In the genomic region with DNA sequence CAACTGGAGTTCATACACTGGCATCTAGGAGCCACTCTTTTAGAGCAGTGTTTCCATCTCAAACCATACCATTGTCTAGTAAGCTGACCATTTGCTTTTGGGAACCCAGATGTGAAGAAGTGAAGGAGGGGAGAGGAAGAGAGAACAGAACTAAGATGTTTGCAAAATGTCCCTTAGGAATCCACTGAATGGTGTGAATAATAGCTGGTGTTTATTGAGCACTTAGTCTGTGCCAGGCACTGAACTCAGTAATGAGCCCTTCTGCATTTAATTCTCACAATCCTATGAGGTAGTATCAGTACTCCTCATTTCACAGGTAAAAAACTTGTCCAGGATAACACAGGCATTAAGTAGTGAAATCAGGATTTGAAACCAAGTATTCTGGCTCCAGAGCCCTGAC, we compare ENCODE assay signal across 16 cellular contexts. TPM values are rescaled to one million over a fixed set of nuclear protein-coding genes. Genes with fewer than 3 reads are reported as not detected.
DNase-seq lines count a peak whose midpoint lies in the region; ATAC-seq, FAIRE-seq and TF ChIP-seq lines count a peak whose summit lies in the region.
"Had no signal": no experiment of that assay in that cellular context is flagged by ENCODE, and none has a peak within 500 bp of the region (broad histone marks: within the 10 kb centered on the region; RNA-seq: fewer than 3 reads in every experiment).

No MANE protein-coding gene starts in this region.

- no peak overlapping the region for H2AFZ ChIP-seq in PC-9
- H2AFZ ChIP-seq: GM23248 had no signal

- BruUV-seq in PC-9 (replicated peaks; lab: Mats Ljungman, UMichigan): no TSS peak

- H3K27ac Mint-ChIP-seq in CD8-positive, alpha-beta T cell: peak overlapping the region; percentile 41
- H3K27ac Mint-ChIP-seq in stimulated activated effector memory CD8-positive, alpha-beta T cell treated with anti-CD3 and anti-CD28 coated beads, Interleukin-12 subunit alpha, Interleukin-12 subunit beta, amount 100 ng/mL, for 72 hours: peak overlapping the region; percentile 65
- H3K27ac Mint-ChIP-seq: CD4-positive, alpha-beta T cell had no signal

- H3K36me3 ChIP-seq in CD8-positive, alpha-beta T cell (ENCODE audit: insufficient read depth, low read length): peaks cover 6% of the 10 kb centered on the region
- H3K36me3 ChIP-seq in PC-9 (ENCODE audit: low read depth): no peaks in the 10 kb centered on the region

- TF ChIP-seq EP300 in A549 (IDR thresholded peaks at IDR 0.05): no peak

- no peak for TF ChIP-seq RAD21 in A549 (conservative IDR thresholded peaks at IDR 0.05 in 1 of 2, IDR thresholded peaks at IDR 0.05 in 1 of 2)

- TF ChIP-seq POLR2A in A549 (IDR thresholded peaks at IDR 0.05; ENCODE audit: low read length): no peak

- H3K9me3 Mint-ChIP-seq in CD8-positive, alpha-beta T cell: no peaks in the 10 kb centered on the region
- no peaks in the 10 kb centered on the region for H3K9me3 Mint-ChIP-seq in stimulated activated effector memory CD8-positive, alpha-beta T cell treated with anti-CD3 and anti-CD28 coated beads, Interleukin-12 subunit alpha, Interleukin-12 subunit beta, amount 100 ng/mL, for 72 hours
- H3K9me3 Mint-ChIP-seq: CD4-positive, alpha-beta T cell had no signal

- H3K4me3 Mint-ChIP-seq in CD8-positive, alpha-beta T cell: no peak overlapping the region
- H3K4me3 Mint-ChIP-seq in stimulated activated effector memory CD8-positive, alpha-beta T cell treated with anti-CD3 and anti-CD28 coated beads, Interleukin-12 subunit alpha, Interleukin-12 subunit beta, amount 100 ng/mL, for 72 hours: no peak overlapping the region
- H3K4me3 Mint-ChIP-seq: CD4-positive, alpha-beta T cell had no signal

- FAIRE-seq in A549 (lab: Jason Lieb, UNC): no peak
- FAIRE-seq: A204.1 had no signal

- H3K9me3 ChIP-seq in A549: no peaks in the 10 kb centered on the region
- H3K9me3 ChIP-seq in CD8-positive, alpha-beta T cell (ENCODE audit: low read length): no peaks in the 10 kb centered on the region
- H3K9me3 ChIP-seq in PC-9 (ENCODE audit: insufficient read depth, low read depth): no peaks in the 10 kb centered on the region
- H3K9me3 ChIP-seq: HAP-1 had no signal

- no peaks in the 10 kb centered on the region for H4K20me1 ChIP-seq in PC-9 (ENCODE audit: insufficient read depth)

- H3K4me2 ChIP-seq in A549: peak overlapping the region; percentile 78
- H3K4me2 ChIP-seq in PC-9: no peak overlapping the region
- H3K4me2 ChIP-seq: KMS-11 had no signal

- DNase-seq in A549 (ENCODE audit: low read depth in 1 of 2, low spot score in 1 of 2) (no peak), PC-9 (no peak)
- no peak for DNase-seq in CD8-positive, alpha-beta T cell
- no peak for DNase-seq in stimulated activated effector memory CD8-positive, alpha-beta T cell treated with anti-CD3 and anti-CD28 coated beads, Interleukin-12 subunit alpha, Interleukin-12 subunit beta, amount 100 ng/mL, for 72 hours (ENCODE audit: low spot score in 2 of 2)
- DNase-seq: AML-193; CD4-positive, alpha-beta T cell; DMS153; DMS79; GF-D8; GM23248 had no signal

- ATAC-seq in A549 (no peak), HG02884 (IDR thresholded peaks at IDR 0.05; ENCODE audit: unreplicated experiment) (no peak), GM18909 (IDR thresholded peaks at IDR 0.05; ENCODE audit: poor library complexity, unreplicated experiment) (no peak)
- ATAC-seq in CD8-positive, alpha-beta T cell: no peak
- ATAC-seq in stimulated activated effector memory CD8-positive, alpha-beta T cell treated with anti-CD3 and anti-CD28 coated beads, Interleukin-12 subunit alpha, Interleukin-12 subunit beta, amount 100 ng/mL, for 72 hours: no peak

- POLR2A ChIA-PET in A549 (lab: Yijun Ruan, JAX) (no interaction called here), PC-9 (lab: Charles Lee; ENCODE audit: unreplicated experiment) (no interaction called here)
- POLR2A ChIA-PET in CD8-positive, alpha-beta T cell (lab: Charles Lee): no interaction called here

- intact Hi-C loops in CD8-positive, alpha-beta T cell (cut with DNase I, micrococcal nuclease): no loop called here
- intact Hi-C loops in PC-9 (cut with micrococcal nuclease; ENCODE audit: unreplicated experiment): loop anchor here (10.0 kb wide), 1 partner anchor 82 kb away; a partner anchor contains a TSS

- no peaks in the 10 kb centered on the region for H3K27me3 Mint-ChIP-seq in CD8-positive, alpha-beta T cell (ENCODE audit: low read depth)
- H3K27me3 Mint-ChIP-seq: CD4-positive, alpha-beta T cell had no signal

- H3K4me3 ChIP-seq in A549 (no peak overlapping the region), PC-9 (no peak overlapping the region)
- H3K4me3 ChIP-seq in CD8-positive, alpha-beta T cell (ENCODE audit: low read depth, low read length): no peak overlapping the region
- H3K4me3 ChIP-seq: GM23248, HAP-1 had no signal

- H3K4me1 ChIP-seq in A549 (peaks cover 34% of the 10 kb centered on the region), PC-9 (replicated peaks; ENCODE audit: insufficient read depth) (peaks cover 11% of the 10 kb centered on the region)
- no peaks in the 10 kb centered on the region for H3K4me1 ChIP-seq in CD8-positive, alpha-beta T cell (ENCODE audit: insufficient read depth, low read length)

- H3K27ac ChIP-seq in A549: peak overlapping the region; percentile 62 to 77
- H3K27ac ChIP-seq in CD8-positive, alpha-beta T cell (ENCODE audit: low read depth, low read length): no peak overlapping the region
- peak overlapping the region; percentile 48; the same call in 1 of the 2 replicates for H3K27ac ChIP-seq in PC-9
- H3K27ac ChIP-seq: C4-2B, GM23248, KMS-11 had no signal

- no peaks in the 10 kb centered on the region for H3K9me2 ChIP-seq in PC-9 (ENCODE audit: insufficient read depth)

- CTCF ChIA-PET in A549 (lab: Yijun Ruan, JAX): no interaction called here
- CTCF ChIA-PET in CD8-positive, alpha-beta T cell (lab: Charles Lee): no interaction called here
- CTCF ChIA-PET in PC-9 (lab: Charles Lee): no interaction called here

- no peaks in the 10 kb centered on the region for H3K4me1 Mint-ChIP-seq in CD8-positive, alpha-beta T cell (ENCODE audit: low read depth)
- H3K4me1 Mint-ChIP-seq in stimulated activated effector memory CD8-positive, alpha-beta T cell treated with anti-CD3 and anti-CD28 coated beads, Interleukin-12 subunit alpha, Interleukin-12 subunit beta, amount 100 ng/mL, for 72 hours: peaks cover 6% of the 10 kb centered on the region

- no peaks in the 10 kb centered on the region; the same call in 1 of the 2 replicates for H3F3A ChIP-seq in PC-9 (ENCODE audit: insufficient read depth, low read depth)

- H3K27me3 ChIP-seq in CD8-positive, alpha-beta T cell (ENCODE audit: insufficient read depth, low read length): no peaks in the 10 kb centered on the region
- no peaks in the 10 kb centered on the region for H3K27me3 ChIP-seq in PC-9 (ENCODE audit: insufficient read depth, low read depth)

- H3K79me2 ChIP-seq in PC-9 (ENCODE audit: low read depth): no peaks in the 10 kb centered on the region

- no peak for TF ChIP-seq CTCF in A549 (IDR thresholded peaks at IDR 0.05)
- TF ChIP-seq CTCF in CD8-positive, alpha-beta T cell (IDR thresholded peaks at IDR 0.05): no peak
- TF ChIP-seq CTCF in PC-9 (conservative IDR thresholded peaks at IDR 0.05): no peak

- peaks cover 57% of the 10 kb centered on the region for H3K36me3 Mint-ChIP-seq in CD8-positive, alpha-beta T cell
- peaks cover 25% of the 10 kb centered on the region for H3K36me3 Mint-ChIP-seq in stimulated activated effector memory CD8-positive, alpha-beta T cell treated with anti-CD3 and anti-CD28 coated beads, Interleukin-12 subunit alpha, Interleukin-12 subunit beta, amount 100 ng/mL, for 72 hours

TF ChIP-seq in A549, 52 proteins besides CTCF, POLR2A, EP300 and RAD21:
- TF ChIP-seq NR3C1 (IDR thresholded peaks at IDR 0.05) (no peak), TP53 (CRISPR knock-in tag; IDR thresholded peaks at IDR 0.05) (no peak), ZFP36 (IDR thresholded peaks at IDR 0.05; ENCODE audit: borderline replicate concordance, partially characterized antibody) (no peak)
- TF ChIP-seq, protein P1, sequence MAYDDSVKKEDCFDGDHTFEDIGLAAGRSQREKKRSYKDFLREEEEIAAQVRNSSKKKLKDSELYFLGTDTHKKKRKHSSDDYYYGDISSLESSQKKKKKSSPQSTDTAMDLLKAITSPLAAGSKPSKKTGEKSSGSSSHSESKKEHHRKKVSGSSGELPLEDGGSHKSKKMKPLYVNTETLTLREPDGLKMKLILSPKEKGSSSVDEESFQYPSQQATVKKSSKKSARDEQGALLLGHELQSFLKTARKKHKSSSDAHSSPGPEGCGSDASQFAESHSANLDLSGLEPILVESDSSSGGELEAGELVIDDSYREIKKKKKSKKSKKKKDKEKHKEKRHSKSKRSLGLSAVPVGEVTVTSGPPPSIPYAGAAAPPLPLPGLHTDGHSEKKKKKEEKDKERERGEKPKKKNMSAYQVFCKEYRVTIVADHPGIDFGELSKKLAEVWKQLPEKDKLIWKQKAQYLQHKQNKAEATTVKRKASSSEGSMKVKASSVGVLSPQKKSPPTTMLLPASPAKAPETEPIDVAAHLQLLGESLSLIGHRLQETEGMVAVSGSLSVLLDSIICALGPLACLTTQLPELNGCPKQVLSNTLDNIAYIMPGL (CRISPR knock-in tag; IDR thresholded peaks at IDR 0.05; ENCODE audit: borderline replicate concordance): no peak

RNA-seq across cellular contexts. Expression of a gene that starts 23.5 kb away (rescaled TPM):
- polyA plus RNA-seq in A549 (2011; rRNA removed) (28.0 and 31.8 TPM in 2 replicates), A549 (2017; fragmentation: RNase III; extraction: RNeasy Plus Mini Kit Qiagen cat#74134 plus additional on column Dnase treatment) (24.3 to 25.4 TPM (median 24.8 TPM) in 3 replicates)
- polyA plus RNA-seq in A549 (2012; cell fraction: cytosol; rRNA removed): 19.7 and 22.5 TPM in 2 replicates
- polyA plus RNA-seq in A549 (2012; cell fraction: nucleus; rRNA removed): 17.6 and 19.7 TPM in 2 replicates
- 19.1 and 19.4 TPM in 2 replicates for polyA minus RNA-seq in A549 (2011; rRNA and poly(A)+ RNA removed)
- 1 to 10 TPM; 1.1 to 1.7 TPM for total RNA-seq in CD8-positive, alpha-beta T cell
- 13.2 and 15.6 TPM in 2 replicates for total RNA-seq in PC-9 (2021)

RNA-seq across cellular contexts. Expression of a gene that starts 44.3 kb away (rescaled TPM):
- 11.2 and 15.0 TPM in 2 replicates for polyA plus RNA-seq in A549 (2011; rRNA removed)
- 9.5 and 13.5 TPM in 2 replicates for polyA plus RNA-seq in A549 (2012; cell fraction: cytosol; rRNA removed)
- 16.3 and 16.6 TPM in 2 replicates for polyA plus RNA-seq in A549 (2012; cell fraction: nucleus; rRNA removed)
- 8.5 to 8.8 TPM (median 8.8 TPM) in 3 replicates for polyA plus RNA-seq in A549 (2017; fragmentation: RNase III; extraction: RNeasy Plus Mini Kit Qiagen cat#74134 plus additional on column Dnase treatment)
- polyA minus RNA-seq in A549 (2011; rRNA and poly(A)+ RNA removed): 17.7 and 17.8 TPM in 2 replicates
- 1 to 10 TPM; 6.7 to 8.3 TPM for total RNA-seq in CD8-positive, alpha-beta T cell
- 28.2 and 31.4 TPM in 2 replicates for total RNA-seq in PC-9 (2021)
